In the genomic region with DNA sequence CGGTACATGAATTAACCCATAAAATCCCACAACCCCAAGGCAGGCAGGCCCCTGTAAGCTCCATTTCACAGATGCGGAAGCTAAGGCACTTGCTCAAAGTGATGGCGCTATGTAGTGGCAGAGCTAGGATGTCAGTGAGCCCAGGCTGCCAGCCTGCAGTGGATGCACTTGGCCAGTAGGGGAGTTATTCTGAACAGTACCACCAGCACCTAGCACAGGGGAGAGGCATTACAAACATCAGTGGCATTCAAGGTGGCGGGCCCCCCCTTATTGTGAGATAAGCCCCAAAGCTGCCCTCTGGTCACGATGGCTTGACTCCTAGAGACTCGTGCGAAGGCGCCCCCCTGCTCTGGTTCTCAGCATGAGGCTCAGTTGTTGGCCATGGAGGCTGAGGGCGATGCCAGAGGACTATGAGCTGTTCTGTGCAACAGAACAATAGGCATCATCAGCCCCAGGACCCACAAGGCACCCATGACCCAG, we compare ENCODE assay signal across 1 cellular context.
A peak's percentile ranks its signal among the peaks of the same experiment; 100 is the strongest.
TF ChIP-seq lines count a peak whose summit lies in the region.

No MANE protein-coding gene starts in this region.

TF ChIP-seq in HepG2, 621 proteins besides CTCF, POLR2A, EP300 and RAD21:
- no peak for TF ChIP-seq HDAC6 (IDR thresholded peaks at IDR 0.05; ENCODE audit: low read depth, low read length)
- TF ChIP-seq, protein P1, sequence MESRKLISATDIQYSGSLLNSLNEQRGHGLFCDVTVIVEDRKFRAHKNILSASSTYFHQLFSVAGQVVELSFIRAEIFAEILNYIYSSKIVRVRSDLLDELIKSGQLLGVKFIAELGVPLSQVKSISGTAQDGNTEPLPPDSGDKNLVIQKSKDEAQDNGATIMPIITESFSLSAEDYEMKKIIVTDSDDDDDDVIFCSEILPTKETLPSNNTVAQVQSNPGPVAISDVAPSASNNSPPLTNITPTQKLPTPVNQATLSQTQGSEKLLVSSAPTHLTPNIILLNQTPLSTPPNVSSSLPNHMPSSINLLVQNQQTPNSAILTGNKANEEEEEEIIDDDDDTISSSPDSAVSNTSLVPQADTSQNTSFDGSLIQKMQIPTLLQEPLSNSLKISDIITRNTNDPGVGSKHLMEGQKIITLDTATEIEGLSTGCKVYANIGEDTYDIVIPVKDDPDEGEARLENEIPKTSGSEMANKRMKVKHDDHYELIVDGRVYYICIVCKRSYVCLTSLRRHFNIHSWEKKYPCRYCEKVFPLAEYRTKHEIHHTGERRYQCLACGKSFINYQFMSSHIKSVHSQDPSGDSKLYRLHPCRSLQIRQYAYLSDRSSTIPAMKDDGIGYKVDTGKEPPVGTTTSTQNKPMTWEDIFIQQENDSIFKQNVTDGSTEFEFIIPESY (CRISPR knock-in tag; IDR thresholded peaks at IDR 0.05) = peak; percentile 97
- no peak for TF ChIP-seq ZNF703 (CRISPR knock-in tag; IDR thresholded peaks at IDR 0.05; ENCODE audit: borderline replicate concordance)
- peak; percentile 89 for TF ChIP-seq ZNF629 (CRISPR knock-in tag; conservative IDR thresholded peaks at IDR 0.05)
- TF ChIP-seq AGO2 (optimal IDR thresholded peaks at IDR 0.05; ENCODE audit: low read depth, low read length) = peak; percentile 38
- no peak for TF ChIP-seq MAZ (IDR thresholded peaks at IDR 0.05; ENCODE audit: borderline replicate concordance, low read depth, low read length)
- TF ChIP-seq MAZ (CRISPR knock-in tag; IDR thresholded peaks at IDR 0.05; ENCODE audit: low read depth) = no peak
- TF ChIP-seq STAG1 (CRISPR knock-in tag; IDR thresholded peaks at IDR 0.05) = peak; percentile 25; the same call in 1 of the 2 replicates
- peak; percentile 60 for TF ChIP-seq XRCC5 (optimal IDR thresholded peaks at IDR 0.05; ENCODE audit: low read length)
